3 cellular contexts compared by ENCODE assay signal in genomic region chr1:39777896-39778295, GRCh38. TPM values are rescaled to one million over a fixed set of nuclear protein-coding genes. Genes with fewer than 3 reads are reported as not detected.
"Had no signal": no experiment of that assay in that cellular context is flagged by ENCODE, and none has a peak within 500 bp of the region (broad histone marks: within the 10 kb centered on the region; RNA-seq: fewer than 3 reads in every experiment).

No MANE protein-coding gene starts in this region.

RNA-seq across cellular contexts. Expression of gene OXCT2, which starts 6.7 kb away (rescaled TPM):
- total RNA-seq: naive thymus-derived CD8-positive, alpha-beta T cell; skeletal muscle tissue; vagina had no signal
- polyA plus RNA-seq: naive thymus-derived CD8-positive, alpha-beta T cell had no signal
